1 cellular context compared by ENCODE assay signal in the genomic region with DNA sequence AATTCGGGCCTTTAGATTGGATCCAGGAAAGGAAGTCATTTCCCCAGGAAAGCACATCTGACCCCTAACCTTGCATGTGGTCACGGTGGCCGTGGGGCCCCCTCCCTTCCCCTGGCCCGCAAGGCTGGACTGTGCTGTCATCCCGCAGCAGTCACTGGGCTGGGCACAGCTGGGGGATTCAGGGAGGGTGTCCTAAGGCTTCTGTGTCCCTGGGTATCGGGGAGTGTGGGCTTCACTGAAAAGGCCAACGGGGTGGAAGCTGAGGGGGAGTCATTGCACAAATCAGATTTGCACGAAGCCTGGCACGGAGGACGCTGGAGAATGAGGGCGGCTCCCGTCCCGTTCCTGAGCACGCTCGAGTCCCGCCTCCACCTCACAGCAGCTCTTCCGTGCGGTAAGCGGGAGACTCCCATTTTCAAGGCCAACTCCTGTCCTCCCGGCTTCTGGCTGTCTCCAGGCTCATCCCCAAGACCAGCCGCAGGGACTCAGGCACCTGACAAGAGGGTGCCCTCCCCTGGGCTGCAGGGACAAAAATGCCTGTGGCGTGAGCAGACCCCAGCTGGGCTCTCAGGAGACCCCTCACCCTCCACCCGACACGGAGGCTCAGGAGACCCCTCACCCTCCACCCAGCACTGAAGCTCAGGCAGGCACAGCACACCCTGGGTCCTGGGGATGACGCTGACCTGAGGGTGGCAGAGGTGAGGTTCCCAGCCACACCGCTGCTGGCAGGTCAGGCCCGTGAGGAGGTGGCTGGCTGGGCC.
TF ChIP-seq lines count a peak whose summit lies in the region.

No MANE protein-coding gene starts in this region.

TF ChIP-seq in IMR-90, 13 proteins besides CTCF, POLR2A, EP300 and RAD21 (continued from another document):
- TF ChIP-seq, protein P1, sequence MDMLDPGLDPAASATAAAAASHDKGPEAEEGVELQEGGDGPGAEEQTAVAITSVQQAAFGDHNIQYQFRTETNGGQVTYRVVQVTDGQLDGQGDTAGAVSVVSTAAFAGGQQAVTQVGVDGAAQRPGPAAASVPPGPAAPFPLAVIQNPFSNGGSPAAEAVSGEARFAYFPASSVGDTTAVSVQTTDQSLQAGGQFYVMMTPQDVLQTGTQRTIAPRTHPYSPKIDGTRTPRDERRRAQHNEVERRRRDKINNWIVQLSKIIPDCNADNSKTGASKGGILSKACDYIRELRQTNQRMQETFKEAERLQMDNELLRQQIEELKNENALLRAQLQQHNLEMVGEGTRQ (IDR thresholded peaks at IDR 0.05; ENCODE audit: low read depth, low read length): no peak
- TF ChIP-seq BHLHE40 (IDR thresholded peaks at IDR 0.05; ENCODE audit: low read depth, low read length) (no peak), RFX5 (IDR thresholded peaks at IDR 0.05; ENCODE audit: low read depth, low read length) (no peak), MAFK (IDR thresholded peaks at IDR 0.05; ENCODE audit: low read depth, low read length) (no peak), NFE2L2 (IDR thresholded peaks at IDR 0.05; ENCODE audit: low read depth, low read length) (no peak), SMC3 (IDR thresholded peaks at IDR 0.05; ENCODE audit: low read depth, low read length) (no peak)
- TF ChIP-seq, protein P2, sequence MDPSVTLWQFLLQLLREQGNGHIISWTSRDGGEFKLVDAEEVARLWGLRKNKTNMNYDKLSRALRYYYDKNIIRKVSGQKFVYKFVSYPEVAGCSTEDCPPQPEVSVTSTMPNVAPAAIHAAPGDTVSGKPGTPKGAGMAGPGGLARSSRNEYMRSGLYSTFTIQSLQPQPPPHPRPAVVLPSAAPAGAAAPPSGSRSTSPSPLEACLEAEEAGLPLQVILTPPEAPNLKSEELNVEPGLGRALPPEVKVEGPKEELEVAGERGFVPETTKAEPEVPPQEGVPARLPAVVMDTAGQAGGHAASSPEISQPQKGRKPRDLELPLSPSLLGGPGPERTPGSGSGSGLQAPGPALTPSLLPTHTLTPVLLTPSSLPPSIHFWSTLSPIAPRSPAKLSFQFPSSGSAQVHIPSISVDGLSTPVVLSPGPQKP (IDR thresholded peaks at IDR 0.05; ENCODE audit: borderline replicate concordance, low read depth, low read length): no peak
